Comparison of ENCODE assay signal across 8 cellular contexts in the genomic region with DNA sequence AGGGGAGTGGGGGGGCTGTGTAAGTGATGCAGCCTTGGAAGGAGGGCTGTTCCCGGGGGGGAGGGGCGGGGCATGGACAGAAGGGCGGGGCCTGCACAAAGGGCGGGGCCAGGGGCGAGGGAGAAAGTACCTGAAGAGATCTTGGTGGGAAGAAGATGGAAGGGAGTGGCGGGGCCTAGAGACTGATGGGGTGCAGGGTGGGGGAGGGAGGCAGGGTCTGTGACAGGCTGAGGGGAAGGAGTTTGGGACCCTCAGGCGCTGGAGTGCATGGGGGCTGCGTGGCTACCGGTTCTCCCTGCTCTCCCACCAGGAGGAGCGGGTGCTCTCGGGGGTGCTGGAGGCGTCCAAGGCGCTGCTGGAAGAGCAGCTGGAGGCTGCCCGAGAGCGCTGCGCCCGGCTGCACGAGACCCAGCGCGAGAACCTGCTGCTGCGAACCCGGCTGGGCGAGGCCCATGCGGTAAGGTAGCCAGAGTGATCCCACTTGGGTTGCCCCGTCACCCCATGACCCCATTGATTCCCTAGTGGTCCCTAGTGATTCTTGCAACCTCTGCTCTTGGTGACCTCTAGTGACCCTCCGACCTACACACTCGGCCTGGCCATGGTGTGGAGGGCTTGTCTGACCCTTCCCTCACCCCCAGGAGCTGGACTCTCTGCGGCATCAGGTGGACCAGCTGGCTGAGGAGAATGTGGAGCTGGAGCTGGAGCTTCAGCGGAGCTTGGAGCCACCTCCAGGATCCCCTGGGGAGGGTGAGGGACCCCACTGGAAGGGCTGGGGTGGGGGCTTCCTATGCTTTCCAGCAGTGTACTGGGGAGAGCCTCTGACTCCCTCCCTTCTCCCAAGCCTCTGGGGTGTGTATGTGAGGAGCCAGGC. TPM values are rescaled to one million over a fixed set of nuclear protein-coding genes. Genes with fewer than 3 reads are reported as not detected.
DNase-seq lines count a peak whose midpoint lies in the region; ATAC-seq, FAIRE-seq and TF ChIP-seq lines count a peak whose summit lies in the region.

No MANE protein-coding gene starts in this region.

- H3K36me3 Mint-ChIP-seq in activated naive CD8-positive, alpha-beta T cell treated with anti-CD3 and anti-CD28 coated beads, Interleukin-2, amount 10 ng/mL, durations not matched to agents 7 days and 5 days, result peaks cover 7% of the 10 kb centered on the region
- peaks cover 16% of the 10 kb centered on the region for H3K36me3 Mint-ChIP-seq in activated naive CD8-positive, alpha-beta T cell treated with anti-CD3 and anti-CD28 coated beads, Interleukin-2, amount 50 U/mL, for 24 hours (ENCODE audit: low read depth)

- H3K4me3 ChIP-seq in breast epithelium (peak overlapping the region in 2 of 3 donors; percentile 44 to 63), upper lobe of left lung (peak overlapping the region in 3 of 4 donors; percentile 36 to 42 (median 39))

- peak; percentile 35 for DNase-seq in activated naive CD8-positive, alpha-beta T cell treated with anti-CD3 and anti-CD28 coated beads, Interleukin-2, amount 10 ng/mL, durations not matched to agents 7 days and 5 days
- no peak for DNase-seq in activated naive CD8-positive, alpha-beta T cell treated with anti-CD3 and anti-CD28 coated beads, Interleukin-2, amount 50 U/mL, for 24 hours
- no peak for DNase-seq in breast epithelium (ENCODE audit: low spot score in 2 of 2)
- no peak for DNase-seq in left lobe of liver (ENCODE audit: low spot score)
- peak in 1 of 2 donors; percentile 83 for DNase-seq in upper lobe of left lung
- DNase-seq in GM12891 (ENCODE audit: insufficient read length, low spot score), result no peak
- DNase-seq in SIG-M5 treated with dmso at 0.1 percent for 504 hours (lab: John Stamatoyannopoulos, UW; ENCODE audit: unreplicated experiment), result no peak

- H3K9me3 ChIP-seq in breast epithelium, result no peaks in the 10 kb centered on the region
- H3K9me3 ChIP-seq in upper lobe of left lung, result no peaks in the 10 kb centered on the region

- FAIRE-seq in GM12891 (lab: Jason Lieb, UNC), result no peak

- H3K27me3 ChIP-seq in breast epithelium, result no peaks in the 10 kb centered on the region
- no peaks in the 10 kb centered on the region for H3K27me3 ChIP-seq in upper lobe of left lung

- no peaks in the 10 kb centered on the region for H3K36me3 ChIP-seq in breast epithelium
- no peaks in the 10 kb centered on the region for H3K36me3 ChIP-seq in upper lobe of left lung

- H3K4me1 ChIP-seq in breast epithelium (peaks cover 0 to 4% of the 10 kb centered on the region in 2 donors), upper lobe of left lung (peaks cover 12 to 34% (median 27%) of the 10 kb centered on the region in 4 donors)

- H3K27ac ChIP-seq in breast epithelium, result peak overlapping the region; percentile 75 to 78
- peak overlapping the region in 3 of 4 donors; percentile 50 to 82 (median 65) for H3K27ac ChIP-seq in upper lobe of left lung

- peaks cover 38% of the 10 kb centered on the region for H3K4me1 Mint-ChIP-seq in activated naive CD8-positive, alpha-beta T cell treated with anti-CD3 and anti-CD28 coated beads, Interleukin-2, amount 10 ng/mL, durations not matched to agents 7 days and 5 days
- peaks cover 30% of the 10 kb centered on the region for H3K4me1 Mint-ChIP-seq in activated naive CD8-positive, alpha-beta T cell treated with anti-CD3 and anti-CD28 coated beads, Interleukin-2, amount 50 U/mL, for 24 hours

- no peaks in the 10 kb centered on the region for H3K9me3 Mint-ChIP-seq in activated naive CD8-positive, alpha-beta T cell treated with anti-CD3 and anti-CD28 coated beads, Interleukin-2, amount 10 ng/mL, durations not matched to agents 7 days and 5 days
- no peaks in the 10 kb centered on the region for H3K9me3 Mint-ChIP-seq in activated naive CD8-positive, alpha-beta T cell treated with anti-CD3 and anti-CD28 coated beads, Interleukin-2, amount 50 U/mL, for 24 hours

- H3K4me3 Mint-ChIP-seq in activated naive CD8-positive, alpha-beta T cell treated with anti-CD3 and anti-CD28 coated beads, Interleukin-2, amount 10 ng/mL, durations not matched to agents 7 days and 5 days, result no peak overlapping the region
- H3K4me3 Mint-ChIP-seq in activated naive CD8-positive, alpha-beta T cell treated with anti-CD3 and anti-CD28 coated beads, Interleukin-2, amount 50 U/mL, for 24 hours, result no peak overlapping the region

- WGBS in upper lobe of left lung, 2 donors, result 53 to 79% methylated on average over 16 to 17 of the region's 29 CpGs

- TF ChIP-seq CTCF in breast epithelium (IDR thresholded peaks at IDR 0.05) (no peak), upper lobe of left lung (IDR thresholded peaks at IDR 0.05) (no peak)

- POLR2A ChIA-PET in activated naive CD8-positive, alpha-beta T cell treated with anti-CD3 and anti-CD28 coated beads, Interleukin-2, amount 10 ng/mL, durations not matched to agents 7 days and 5 days (lab: Charles Lee), result interaction anchor here (0.8 to 2.7 kb wide), 6 partner anchors 10 to 39 kb away, joined by 3 to 14 read pairs (median 8); partner anchors contain the start of genes ESRRA, PRDX5 and TRMT112

- no peak for ATAC-seq in activated naive CD8-positive, alpha-beta T cell treated with anti-CD3 and anti-CD28 coated beads, Interleukin-2, amount 10 ng/mL, durations not matched to agents 7 days and 5 days (ENCODE audit: low read depth)
- no peak for ATAC-seq in activated naive CD8-positive, alpha-beta T cell treated with anti-CD3 and anti-CD28 coated beads, Interleukin-2, amount 50 U/mL, for 24 hours
- ATAC-seq in left lobe of liver (peak; percentile 42), upper lobe of left lung (ENCODE audit: low FRiP score in 2 of 2) (no peak), GM21576 (IDR thresholded peaks at IDR 0.05; ENCODE audit: unreplicated experiment) (no peak)

- TF ChIP-seq POLR2A in breast epithelium (IDR thresholded peaks at IDR 0.05) (no peak), upper lobe of left lung (IDR thresholded peaks at IDR 0.05) (no peak), GM12891 (IDR thresholded peaks at IDR 0.05; ENCODE audit: low read depth, low read length) (no peak)

- TF ChIP-seq EP300 in upper lobe of left lung (IDR thresholded peaks at IDR 0.05), result no peak

- H3K27ac Mint-ChIP-seq in activated naive CD8-positive, alpha-beta T cell treated with anti-CD3 and anti-CD28 coated beads, Interleukin-2, amount 10 ng/mL, durations not matched to agents 7 days and 5 days, result peak overlapping the region; percentile 61
- H3K27ac Mint-ChIP-seq in activated naive CD8-positive, alpha-beta T cell treated with anti-CD3 and anti-CD28 coated beads, Interleukin-2, amount 50 U/mL, for 24 hours, result no peak overlapping the region

- no peaks in the 10 kb centered on the region for H3K27me3 Mint-ChIP-seq in activated naive CD8-positive, alpha-beta T cell treated with anti-CD3 and anti-CD28 coated beads, Interleukin-2, amount 10 ng/mL, durations not matched to agents 7 days and 5 days
- no peaks in the 10 kb centered on the region for H3K27me3 Mint-ChIP-seq in activated naive CD8-positive, alpha-beta T cell treated with anti-CD3 and anti-CD28 coated beads, Interleukin-2, amount 50 U/mL, for 24 hours

- intact Hi-C loops in breast epithelium (cut with DNase I; ENCODE audit: low total_unique reads), result no loop called here

TF ChIP-seq in GM12891, 5 proteins besides CTCF, POLR2A, EP300 and RAD21:
- TF ChIP-seq POU2F2 (IDR thresholded peaks at IDR 0.05; ENCODE audit: low read depth, low read length) (no peak), POLR2AphosphoS5 (IDR thresholded peaks at IDR 0.05; ENCODE audit: low read depth, low read length) (no peak), SPI1 (IDR thresholded peaks at IDR 0.05; ENCODE audit: low read depth, low read length) (no peak), PAX5 (IDR thresholded peaks at IDR 0.05; ENCODE audit: insufficient read depth, low read length, severe bottlenecking) (no peak), TAF1 (IDR thresholded peaks at IDR 0.05; ENCODE audit: low read depth, low read length) (no peak)

RNA-seq across cellular contexts. Expression of gene CCDC88B, which starts 3.1 kb away (rescaled TPM):
- 100 to 1,000 TPM; 132 to 142 TPM for total RNA-seq in activated naive CD8-positive, alpha-beta T cell treated with anti-CD3 and anti-CD28 coated beads, Interleukin-2, amount 10 ng/mL, durations not matched to agents 7 days and 5 days
- total RNA-seq in breast epithelium (10 to 100 TPM in 1 of 3 donors, 1 to 10 TPM in 2; 3.3 to 10.7 (median 5.9) TPM), left lobe of liver (4.0 TPM), upper lobe of left lung (100 to 1,000 TPM in 1 of 6 donors, 10 to 100 TPM in 5; 12.6 to 138 (median 37.2) TPM)
- 45.4 TPM for polyA plus RNA-seq in GM12891 (2012; ENCODE audit: low read depth, missing spikeins)

RNA-seq across cellular contexts. Expression of gene RPS6KA4, which starts 15.9 kb away (rescaled TPM):
- 10 to 100 TPM; 32.4 to 33.9 TPM for total RNA-seq in activated naive CD8-positive, alpha-beta T cell treated with anti-CD3 and anti-CD28 coated beads, Interleukin-2, amount 10 ng/mL, durations not matched to agents 7 days and 5 days
- total RNA-seq in breast epithelium, result 10 to 100 TPM; 16.7 to 20.6 (median 19.4) TPM
- total RNA-seq in left lobe of liver, result 9.8 TPM
- 10 to 100 TPM; 16.3 to 93.2 (median 46.7) TPM for total RNA-seq in upper lobe of left lung
- 12.4 TPM for polyA plus RNA-seq in GM12891 (2012; ENCODE audit: low read depth, missing spikeins)

RNA-seq across cellular contexts. Expression of gene PRDX5, which starts 25.2 kb away (rescaled TPM):
- total RNA-seq in activated naive CD8-positive, alpha-beta T cell treated with anti-CD3 and anti-CD28 coated beads, Interleukin-2, amount 10 ng/mL, durations not matched to agents 7 days and 5 days, result 10 to 100 TPM; 85.1 to 91.2 TPM
- 100 to 1,000 TPM; 241 to 327 (median 262) TPM for total RNA-seq in breast epithelium
- total RNA-seq in left lobe of liver, result 96.4 TPM
- total RNA-seq in upper lobe of left lung, result 100 to 1,000 TPM; 146 to 493 (median 309) TPM
- 306 TPM for polyA plus RNA-seq in GM12891 (2012; ENCODE audit: low read depth, missing spikeins)

RNA-seq across cellular contexts. Expression of gene TRMT112, which starts 25.7 kb away (rescaled TPM):
- total RNA-seq in activated naive CD8-positive, alpha-beta T cell treated with anti-CD3 and anti-CD28 coated beads, Interleukin-2, amount 10 ng/mL, durations not matched to agents 7 days and 5 days, result 100 to 1,000 TPM; 140 to 151 TPM
- total RNA-seq in breast epithelium (100 to 1,000 TPM; 206 to 266 (median 262) TPM), left lobe of liver (59.1 TPM), upper lobe of left lung (100 to 1,000 TPM; 110 to 215 (median 170) TPM)
- 327 TPM for polyA plus RNA-seq in GM12891 (2012; ENCODE audit: low read depth, missing spikeins)

RNA-seq across cellular contexts. Expression of gene ESRRA, which starts 37.8 kb away (rescaled TPM):
- total RNA-seq in activated naive CD8-positive, alpha-beta T cell treated with anti-CD3 and anti-CD28 coated beads, Interleukin-2, amount 10 ng/mL, durations not matched to agents 7 days and 5 days, result 10 to 100 TPM; 33.9 to 35.1 TPM
- total RNA-seq in breast epithelium, result 10 to 100 TPM; 38.2 to 43.9 (median 39.5) TPM
- total RNA-seq in left lobe of liver, result 53.6 TPM
- total RNA-seq in upper lobe of left lung, result 100 to 1,000 TPM in 1 of 6 donors, 10 to 100 TPM in 5; 42.7 to 109 (median 80.6) TPM
- 11.5 TPM for polyA plus RNA-seq in GM12891 (2012; ENCODE audit: low read depth, missing spikeins)
